In the genomic region with DNA sequence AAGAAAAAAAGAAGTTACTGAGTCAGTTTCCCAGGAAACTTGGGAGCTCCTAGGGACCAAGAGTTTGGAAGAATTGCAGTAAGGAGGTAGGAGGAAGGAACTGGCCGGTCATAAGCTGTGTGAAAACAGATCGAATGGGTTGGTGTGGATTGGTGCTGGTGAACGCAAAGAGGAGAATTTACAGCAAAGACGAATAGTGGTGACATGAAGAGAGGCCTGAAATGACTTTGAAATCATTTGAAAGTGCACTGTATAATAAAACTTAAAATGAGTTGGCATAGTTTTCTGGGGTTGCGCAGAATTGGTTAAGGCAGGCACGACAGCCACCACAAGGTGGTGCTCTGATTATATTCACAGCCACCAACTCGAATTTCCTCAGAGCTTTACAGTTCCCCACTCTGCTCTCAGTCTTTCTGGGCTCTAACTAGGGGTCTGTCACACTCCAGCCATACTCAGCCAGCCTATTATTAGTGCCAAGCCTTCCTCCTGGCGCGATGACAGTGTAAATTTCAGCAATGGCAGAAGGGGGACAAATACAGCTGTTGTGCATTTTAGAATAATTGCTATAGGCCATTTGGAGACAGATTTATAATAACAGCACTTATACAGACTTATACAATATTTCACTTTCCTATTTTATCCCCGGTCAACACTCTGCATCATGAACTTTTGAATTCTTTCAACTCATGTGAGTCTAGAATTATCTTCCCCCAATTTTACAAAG, we compare ENCODE assay signal across 8 cellular contexts. TPM values are rescaled to one million over a fixed set of nuclear protein-coding genes. Genes with fewer than 3 reads are reported as not detected.
DNase-seq lines count a peak whose midpoint lies in the region; ATAC-seq, FAIRE-seq and TF ChIP-seq lines count a peak whose summit lies in the region.

No MANE protein-coding gene starts in this region.

- H3K4me1 Mint-ChIP-seq in activated T-helper 2 cell treated with anti-CD3 and anti-CD28 coated beads, Interferon-gamma antibody, Interleukin-2, Interleukin-4, amounts not matched to agents 10 μg/mL and 5 μg/mL and 100 μg/mL, durations not matched to agents 14 hours and 24 hours and 36 hours (ENCODE audit: low read depth), result peaks cover 3% of the 10 kb centered on the region

- DNase-seq in CD1c-positive myeloid dendritic cell (ENCODE audit: extremely low spot score), result peak; percentile 42
- peak; percentile 41 for DNase-seq in GM20000 (ENCODE audit: low spot score)
- DNase-seq in NCI-H345 treated with DMSO at 0.1 percent for 48 hours (lab: John Stamatoyannopoulos, UW; ENCODE audit: unreplicated experiment), result peak; percentile 35
- peak; percentile 36 for DNase-seq in activated T-cell treated with anti-CD3 and anti-CD28 coated beads, Interleukin-2, amount 50 U/mL, for 1 hour
- DNase-seq in foreskin melanocyte, result peak; percentile 12
- peak in 2 of 6 donors; percentile 40 to 62 for DNase-seq in pancreas
- no peak for DNase-seq in activated T-helper 2 cell treated with anti-CD3 and anti-CD28 coated beads, Interferon-gamma antibody, Interleukin-2, Interleukin-4, amounts not matched to agents 10 μg/mL and 5 μg/mL and 100 μg/mL, durations not matched to agents 14 hours and 24 hours and 36 hours (ENCODE audit: low spot score)

- H3K27ac ChIP-seq in pancreas, result no peak overlapping the region

- H3K9me3 ChIP-seq in pancreas, result no peaks in the 10 kb centered on the region

- no peak overlapping the region for H3K27ac Mint-ChIP-seq in activated T-helper 2 cell treated with anti-CD3 and anti-CD28 coated beads, Interferon-gamma antibody, Interleukin-2, Interleukin-4, amounts not matched to agents 10 μg/mL and 5 μg/mL and 100 μg/mL, durations not matched to agents 14 hours and 24 hours and 36 hours

- no peaks in the 10 kb centered on the region for H3K27me3 ChIP-seq in pancreas

- H3K36me3 Mint-ChIP-seq in activated T-helper 2 cell treated with anti-CD3 and anti-CD28 coated beads, Interferon-gamma antibody, Interleukin-2, Interleukin-4, amounts not matched to agents 10 μg/mL and 5 μg/mL and 100 μg/mL, durations not matched to agents 14 hours and 24 hours and 36 hours (ENCODE audit: low read depth), result no peaks in the 10 kb centered on the region

- no peak overlapping the region for H3K4me3 ChIP-seq in pancreas

- no peaks in the 10 kb centered on the region for H3K9me3 Mint-ChIP-seq in activated T-helper 2 cell treated with anti-CD3 and anti-CD28 coated beads, Interferon-gamma antibody, Interleukin-2, Interleukin-4, amounts not matched to agents 10 μg/mL and 5 μg/mL and 100 μg/mL, durations not matched to agents 14 hours and 24 hours and 36 hours

- WGBS in pancreas, 2 donors, result 19 to 23% methylated on average over 10 of the region's 10 CpGs

- intact Hi-C loops in pancreas (cut with DNase I), result loop anchor here in 1 of 3 donors (10.0 kb wide), 1 partner anchor 368 kb away; no protein-coding TSS in a partner anchor
- intact Hi-C loops in activated T-helper 2 cell treated with anti-CD3 and anti-CD28 coated beads, Interferon-gamma antibody, Interleukin-2, Interleukin-4, amounts not matched to agents 10 μg/mL and 5 μg/mL and 100 μg/mL, durations not matched to agents 14 hours and 24 hours and 36 hours (cut with micrococcal nuclease), result loop anchor here (2.0 kb wide), 1 partner anchor 364 kb away; no protein-coding TSS in a partner anchor

- H3K4me1 ChIP-seq in pancreas, result no peaks in the 10 kb centered on the region

- no peak overlapping the region for H3K4me3 Mint-ChIP-seq in activated T-helper 2 cell treated with anti-CD3 and anti-CD28 coated beads, Interferon-gamma antibody, Interleukin-2, Interleukin-4, amounts not matched to agents 10 μg/mL and 5 μg/mL and 100 μg/mL, durations not matched to agents 14 hours and 24 hours and 36 hours (ENCODE audit: low read depth)

- H3K27me3 Mint-ChIP-seq in activated T-helper 2 cell treated with anti-CD3 and anti-CD28 coated beads, Interferon-gamma antibody, Interleukin-2, Interleukin-4, amounts not matched to agents 10 μg/mL and 5 μg/mL and 100 μg/mL, durations not matched to agents 14 hours and 24 hours and 36 hours (ENCODE audit: low read depth), result peaks cover 9% of the 10 kb centered on the region

- TF ChIP-seq CTCF in GM20000 (IDR thresholded peaks at IDR 0.05; ENCODE audit: extremely low read depth, missing control alignments), result peak; percentile 66
- TF ChIP-seq CTCF in pancreas (IDR thresholded peaks at IDR 0.05), result peak; percentile 58 to 70 (median 65)

- FAIRE-seq in pancreas (lab: Jason Lieb, UNC), result no peak

- H3K36me3 ChIP-seq in pancreas, result no peaks in the 10 kb centered on the region

- ATAC-seq in pancreas (peak; percentile 70 to 91 (median 86)), GM21737 (IDR thresholded peaks at IDR 0.05; ENCODE audit: unreplicated experiment) (no peak)

RNA-seq across cellular contexts. Expression of gene HTR3B, which starts 8.3 kb away (rescaled TPM):
- total RNA-seq in pancreas, result not detected
- polyA plus RNA-seq in pancreas, result not detected
- total RNA-seq in activated T-helper 2 cell treated with anti-CD3 and anti-CD28 coated beads, Interferon-gamma antibody, Interleukin-2, Interleukin-4, amounts not matched to agents 10 μg/mL and 5 μg/mL and 100 μg/mL, durations not matched to agents 14 hours and 24 hours and 36 hours, result not detected in 2 replicates

RNA-seq across cellular contexts. Expression of gene USP28, which starts 20.9 kb away (rescaled TPM):
- total RNA-seq in pancreas, result 10 to 100 TPM in 3 of 6 donors, 1 to 10 TPM in 3; 6.3 to 16.6 (median 9.8) TPM
- polyA plus RNA-seq in pancreas, result 1 to 10 TPM; 3.2 to 4.2 TPM
- total RNA-seq in activated T-helper 2 cell treated with anti-CD3 and anti-CD28 coated beads, Interferon-gamma antibody, Interleukin-2, Interleukin-4, amounts not matched to agents 10 μg/mL and 5 μg/mL and 100 μg/mL, durations not matched to agents 14 hours and 24 hours and 36 hours, result 34.8 and 38.4 TPM in 2 replicates
